1 cellular context compared by ENCODE assay signal in genomic region chr7:87876040-87876758, GRCh38.
TF ChIP-seq lines count a peak whose summit lies in the region.

Gene DBF4 (plus strand): TSS chr7:87876493. CDS start chr7:87876733, 240 bp downstream.
Gene SLC25A40 (minus strand): TSS chr7:87876360. CDS start chr7:87858727, 17,633 bp downstream.

TF ChIP-seq in HEK293, 187 proteins besides CTCF, POLR2A, EP300 and RAD21 (continued from another document):
- TF ChIP-seq ZNF311 (tag by site-specific recombination; IDR thresholded peaks at IDR 0.05; ENCODE audit: borderline replicate concordance) (no peak), OSR2 (tag by site-specific recombination; IDR thresholded peaks at IDR 0.05) (no peak), ZNF585B (tag by site-specific recombination; IDR thresholded peaks at IDR 0.05) (no peak), KLF9 (tag by site-specific recombination; IDR thresholded peaks at IDR 0.05; ENCODE audit: low read depth) (peak; percentile 86), ZNF148 (tag by site-specific recombination; IDR thresholded peaks at IDR 0.05; ENCODE audit: borderline replicate concordance) (no peak), MEIS1 (CRISPR knock-in tag; IDR thresholded peaks at IDR 0.05; ENCODE audit: borderline replicate concordance) (peak; percentile 17; the same call in 1 of the 2 replicates), KLF7 (tag by site-specific recombination; IDR thresholded peaks at IDR 0.05; ENCODE audit: borderline replicate concordance) (no peak), ZSCAN16 (tag by site-specific recombination; IDR thresholded peaks at IDR 0.05) (no peak; the same call in 1 of the 2 replicates), ZNF23 (tag by site-specific recombination; IDR thresholded peaks at IDR 0.05; ENCODE audit: borderline replicate concordance) (no peak), EGR2 (tag by site-specific recombination; IDR thresholded peaks at IDR 0.05; ENCODE audit: low read depth) (0 out of 2 replicates have a peak, but pooled peaks have one; percentile 11), SALL2 (tag by site-specific recombination; IDR thresholded peaks at IDR 0.05; ENCODE audit: borderline replicate concordance) (no peak), SP7 (tag by site-specific recombination; IDR thresholded peaks at IDR 0.05) (no peak; the same call in 1 of the 2 replicates), ZBTB20 (tag by site-specific recombination; IDR thresholded peaks at IDR 0.05) (peak; percentile 95), ZNF423 (tag by site-specific recombination; IDR thresholded peaks at IDR 0.05) (no peak), ZNF366 (tag by site-specific recombination; conservative IDR thresholded peaks at IDR 0.05) (0 out of 2 replicates have a peak, but pooled peaks have one; percentile 14), BCL6B (tag by site-specific recombination; IDR thresholded peaks at IDR 0.05) (no peak), ZBTB7A (tag by site-specific recombination; IDR thresholded peaks at IDR 0.05; ENCODE audit: low read depth) (no peak), GLI2 (tag by site-specific recombination; IDR thresholded peaks at IDR 0.05; ENCODE audit: borderline replicate concordance, low read depth) (no peak), ZNF544 (tag by site-specific recombination; IDR thresholded peaks at IDR 0.05) (no peak), WT1 (tag by site-specific recombination; IDR thresholded peaks at IDR 0.05) (no peak), ZNF292 (tag by site-specific recombination; IDR thresholded peaks at IDR 0.05; ENCODE audit: borderline replicate concordance, low read depth) (no peak), ZNF510 (tag by site-specific recombination; IDR thresholded peaks at IDR 0.05; ENCODE audit: insufficient replicate concordance) (no peak), ZNF16 (tag by site-specific recombination; IDR thresholded peaks at IDR 0.05; ENCODE audit: low read depth) (no peak), ZNF112 (tag by site-specific recombination; IDR thresholded peaks at IDR 0.05) (no peak), ZFP37 (tag by site-specific recombination; IDR thresholded peaks at IDR 0.05) (no peak), ZNF664 (tag by site-specific recombination; IDR thresholded peaks at IDR 0.05) (no peak), ZNF660 (tag by site-specific recombination; IDR thresholded peaks at IDR 0.05) (no peak), ZFP41 (tag by site-specific recombination; IDR thresholded peaks at IDR 0.05; ENCODE audit: borderline replicate concordance) (no peak), ZNF488 (tag by site-specific recombination; IDR thresholded peaks at IDR 0.05) (no peak), ZNF704 (tag by site-specific recombination; IDR thresholded peaks at IDR 0.05) (no peak), HIC1 (tag by site-specific recombination; IDR thresholded peaks at IDR 0.05) (no peak), HOXA7 (CRISPR knock-in tag; IDR thresholded peaks at IDR 0.05; ENCODE audit: borderline replicate concordance) (no peak), ZNF394 (tag by site-specific recombination; IDR thresholded peaks at IDR 0.05; ENCODE audit: borderline replicate concordance) (no peak), SETDB1 (IDR thresholded peaks at IDR 0.05; ENCODE audit: insufficient read length, low read length) (peak; percentile 16), ZNF184 (tag by site-specific recombination; IDR thresholded peaks at IDR 0.05) (no peak), ZNF248 (tag by site-specific recombination; IDR thresholded peaks at IDR 0.05) (no peak), ZNF426 (tag by site-specific recombination; IDR thresholded peaks at IDR 0.05) (no peak), YY2 (tag by site-specific recombination; IDR thresholded peaks at IDR 0.05) (no peak), ZNF792 (tag by site-specific recombination; IDR thresholded peaks at IDR 0.05) (no peak), ZNF513 (tag by site-specific recombination; IDR thresholded peaks at IDR 0.05) (no peak), ZNF169 (tag by site-specific recombination; IDR thresholded peaks at IDR 0.05) (no peak), ZNF610 (tag by site-specific recombination; IDR thresholded peaks at IDR 0.05; ENCODE audit: borderline replicate concordance) (no peak), IKZF3 (tag by site-specific recombination; IDR thresholded peaks at IDR 0.05) (no peak), ZNF174 (tag by site-specific recombination; IDR thresholded peaks at IDR 0.05) (no peak), ZNF341 (tag by site-specific recombination; IDR thresholded peaks at IDR 0.05; ENCODE audit: low read depth) (no peak), ZNF138 (tag by site-specific recombination; IDR thresholded peaks at IDR 0.05; ENCODE audit: borderline replicate concordance) (no peak), ZIC2 (tag by site-specific recombination; IDR thresholded peaks at IDR 0.05) (no peak), ZNF10 (tag by site-specific recombination; IDR thresholded peaks at IDR 0.05) (no peak), FEZF1 (tag by site-specific recombination; IDR thresholded peaks at IDR 0.05) (no peak), ZNF670 (tag by site-specific recombination; IDR thresholded peaks at IDR 0.05; ENCODE audit: low read depth) (no peak), ZNF350 (tag by site-specific recombination; IDR thresholded peaks at IDR 0.05) (no peak), GLI4 (tag by site-specific recombination; IDR thresholded peaks at IDR 0.05) (no peak), ZNF707 (tag by site-specific recombination; IDR thresholded peaks at IDR 0.05) (no peak), ELK4 (IDR thresholded peaks at IDR 0.05; ENCODE audit: borderline replicate concordance, low read depth, low read length) (no peak; the same call in 1 of the 2 replicates), PRDM1 (tag by site-specific recombination; IDR thresholded peaks at IDR 0.05) (no peak), ZNF155 (tag by site-specific recombination; IDR thresholded peaks at IDR 0.05) (no peak), HOXD13 (CRISPR knock-in tag; IDR thresholded peaks at IDR 0.05; ENCODE audit: borderline replicate concordance) (no peak)
